In genomic region chr6:158488065-158488464, GRCh38 we compare ENCODE assay signal across 10 cellular contexts.
DNase-seq lines count a peak whose midpoint lies in the region; ATAC-seq, FAIRE-seq and TF ChIP-seq lines count a peak whose summit lies in the region.
"Had no signal": no experiment of that assay in that cellular context is flagged by ENCODE, and none has a peak within 500 bp of the region (broad histone marks: within the 10 kb centered on the region; RNA-seq: fewer than 3 reads in every experiment).

No MANE protein-coding gene starts in this region.

- TF ChIP-seq CTCF in A549 (IDR thresholded peaks at IDR 0.05), result no peak
- TF ChIP-seq CTCF in tibial nerve (IDR thresholded peaks at IDR 0.05), result no peak

- TF ChIP-seq POLR2A in A549 (IDR thresholded peaks at IDR 0.05; ENCODE audit: low read length), result no peak
- TF ChIP-seq POLR2A in tibial nerve (IDR thresholded peaks at IDR 0.05), result no peak

- FAIRE-seq in A549 (lab: Jason Lieb, UNC), result no peak
- FAIRE-seq: endometrium had no signal

- TF ChIP-seq RAD21 in A549 (conservative IDR thresholded peaks at IDR 0.05 in 1 of 2, IDR thresholded peaks at IDR 0.05 in 1 of 2), result no peak

- peak; percentile 18 to 36 for DNase-seq in A549 (ENCODE audit: low read depth in 1 of 2, low spot score in 1 of 2)
- DNase-seq in HCEC 1CT, result peak; percentile 97
- DNase-seq in iris pigment epithelial cell (ENCODE audit: low read depth), result peak; percentile 98
- DNase-seq in DMS114 treated with DMSO at 0.1 percent for 48 hours (lab: John Stamatoyannopoulos, UW; ENCODE audit: unreplicated experiment), result no peak
- no peak for DNase-seq in tibial nerve (ENCODE audit: low spot score in 2 of 2)
- DNase-seq: transverse colon had no signal

- H3K4me1 ChIP-seq in A549 (peaks cover 16% of the 10 kb centered on the region), tibial nerve (no peaks in the 10 kb centered on the region)
- H3K4me1 ChIP-seq: transverse colon had no signal

- ATAC-seq in A549 (peak; percentile 84 to 91), HG02981 (IDR thresholded peaks at IDR 0.05; ENCODE audit: unreplicated experiment) (no peak), GM18517 (IDR thresholded peaks at IDR 0.05; ENCODE audit: unreplicated experiment) (no peak)

- H3K4me2 ChIP-seq in A549, result peak overlapping the region; percentile 35; the same call in 1 of the 3 replicates

- WGBS in A549 (ENCODE audit: missing lambda C conversion rate), result 28% methylated on average over 4 of the region's 4 CpGs
- 63 to 74% methylated on average over 4 of the region's 4 CpGs for WGBS in tibial nerve, 2 donors

- no peak for TF ChIP-seq EP300 in A549 (IDR thresholded peaks at IDR 0.05)
- no peak for TF ChIP-seq EP300 in tibial nerve (IDR thresholded peaks at IDR 0.05)

- H3K27ac ChIP-seq in A549, result peak overlapping the region; percentile 27 to 79; a peak in 4 of 6 replicates
- peak overlapping the region; percentile 8 for H3K27ac ChIP-seq in angular gyrus (ENCODE audit: low read depth, low read length)
- H3K27ac ChIP-seq in tibial nerve, result no peak overlapping the region
- H3K27ac ChIP-seq: transverse colon had no signal

- H3K36me3 ChIP-seq in tibial nerve, result peaks cover 0 to 48% (median 0%) of the 10 kb centered on the region in 3 donors

- H3K9me3 ChIP-seq in A549 (no peaks in the 10 kb centered on the region), tibial nerve (no peaks in the 10 kb centered on the region)
- H3K9me3 ChIP-seq: transverse colon had no signal

- CTCF ChIA-PET in A549 (lab: Yijun Ruan, JAX), result interaction anchor here (1.2 to 2.4 kb wide), 3 partner anchors 12 to 267 kb away, joined by 3 to 7 read pairs (median 4); no protein-coding TSS in a partner anchor

- H3K27me3 ChIP-seq in tibial nerve, result no peaks in the 10 kb centered on the region
- H3K27me3 ChIP-seq: transverse colon had no signal

- POLR2A ChIA-PET in A549 (lab: Yijun Ruan, JAX), result no interaction called here

- no peak overlapping the region for H3K4me3 ChIP-seq in A549
- H3K4me3 ChIP-seq in tibial nerve, result no peak overlapping the region
- H3K4me3 ChIP-seq: transverse colon had no signal

TF ChIP-seq in A549, 52 proteins besides CTCF, POLR2A, EP300 and RAD21:
- peak; percentile 49; the same call in 1 of the 2 replicates for TF ChIP-seq JUNB (IDR thresholded peaks at IDR 0.05)
- no peak for TF ChIP-seq TP53 (CRISPR knock-in tag; IDR thresholded peaks at IDR 0.05)
- TF ChIP-seq MYC (IDR thresholded peaks at IDR 0.05; ENCODE audit: borderline replicate concordance, low read length), result no peak
- no peak for TF ChIP-seq HEYL (CRISPR knock-in tag; IDR thresholded peaks at IDR 0.05)
- TF ChIP-seq FOSL2 (IDR thresholded peaks at IDR 0.05), result peak; percentile 45; the same call in 1 of the 2 replicates
- no peak for TF ChIP-seq FOSL2 (CRISPR knock-in tag; IDR thresholded peaks at IDR 0.05)
- no peak for TF ChIP-seq RFX5 (IDR thresholded peaks at IDR 0.05)
TF ChIP-seq in A549: peak in this region for 2.

Comparison
In these comparisons a context has a peak if more than half of its experiments do, and no peak if none do; other contexts are left out.
1. ATAC-seq: peak in A549 (2 of 2); none in HG02981 (single experiment) and GM18517 (single experiment).
2. DNase-seq: peak in A549 (2 of 2), HCEC 1CT (single experiment) and iris pigment epithelial cell (single experiment); none in DMS114 treated with DMSO at 0.1 percent for 48 hours (single experiment) and tibial nerve (0 of 2).
3. H3K27ac ChIP-seq: peak in A549 (2 of 2) and angular gyrus (single experiment); none in tibial nerve (0 of 4).